19 cellular contexts compared by ENCODE assay signal in the genomic region with DNA sequence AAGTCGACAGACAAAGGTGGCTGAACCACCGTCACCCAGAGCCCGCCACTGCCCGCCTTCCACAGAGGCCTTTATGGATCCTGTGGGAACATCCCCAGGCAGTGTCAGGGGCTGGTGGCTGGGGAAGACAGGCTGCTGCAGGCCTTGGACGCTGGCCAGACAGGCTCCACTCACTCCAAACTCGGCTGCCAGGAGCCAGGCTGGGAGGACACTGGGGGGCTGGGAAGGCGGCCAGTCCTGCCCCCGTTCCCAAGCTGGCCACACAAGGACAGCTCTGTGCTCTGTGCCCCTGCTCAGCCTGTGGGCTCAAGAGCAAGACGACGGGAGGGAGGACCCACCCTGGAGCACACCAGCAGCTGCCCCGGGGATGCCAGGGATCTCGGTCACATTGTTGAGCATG. TPM values are rescaled to one million over a fixed set of nuclear protein-coding genes. Genes with fewer than 3 reads are reported as not detected.
A peak's percentile ranks its signal among the peaks of the same experiment; 100 is the strongest.
DNase-seq lines count a peak whose midpoint lies in the region; ATAC-seq and TF ChIP-seq lines count a peak whose summit lies in the region.
"Had no signal": no experiment of that assay in that cellular context is flagged by ENCODE, and none has a peak within 500 bp of the region (broad histone marks: within the 10 kb centered on the region; RNA-seq: fewer than 3 reads in every experiment).

No MANE protein-coding gene starts in this region.

- H3K4me1 ChIP-seq in upper lobe of right lung: peaks cover 6% of the 10 kb centered on the region
- H3K4me1 ChIP-seq: colonic mucosa, upper lobe of left lung had no signal

- H3K27me3 ChIP-seq in upper lobe of right lung (no peaks in the 10 kb centered on the region), MG63 (no peaks in the 10 kb centered on the region)
- H3K27me3 ChIP-seq: colonic mucosa, upper lobe of left lung had no signal

- no peak overlapping the region for H3K4me3 ChIP-seq in upper lobe of right lung
- H3K4me3 ChIP-seq in MG63: no peak overlapping the region
- H3K4me3 ChIP-seq: colonic mucosa, upper lobe of left lung had no signal

- peaks cover 100% of the 10 kb centered on the region for H3K36me3 ChIP-seq in upper lobe of right lung
- no peaks in the 10 kb centered on the region; the same call in none of the 2 replicates for H3K36me3 ChIP-seq in MG63
- H3K36me3 ChIP-seq: colonic mucosa had no signal

- no peak for TF ChIP-seq CTCF in upper lobe of right lung (IDR thresholded peaks at IDR 0.05)

- peak; percentile 26 for DNase-seq in DMS79 treated with DMSO at 0.1 percent for 48 hours (lab: John Stamatoyannopoulos, UW)
- DNase-seq in DMS79 (lab: John Stamatoyannopoulos, UW): no peak
- DNase-seq in left cardiac atrium: peak; percentile 69
- peak; percentile 77 for DNase-seq in occipital lobe (lab: John Stamatoyannopoulos, UW)
- DNase-seq in upper lobe of right lung: no peak
- no peak for DNase-seq in SW 1271 (lab: John Stamatoyannopoulos, UW)
- no peak for DNase-seq in MG63
- DNase-seq: 8988T; activated CD4-positive, alpha-beta T cell treated with anti-CD3 and anti-CD28 coated beads for 4 hours; activated naive CD8-positive, alpha-beta T cell treated with anti-CD3 and anti-CD28 coated beads, Interleukin-2, amount 10 ng/mL, durations not matched to agents 7 days and 5 days; CD4-positive, alpha-beta T cell; colonic mucosa; erythroblast; mesenchymal stem cell; NCI-H2029; NCI-H748 treated with DMSO at 0.1 percent for 48 hours; upper lobe of left lung had no signal

- peak overlapping the region; percentile 17 for H3K27ac ChIP-seq in upper lobe of right lung
- H3K27ac ChIP-seq: colonic mucosa had no signal

- H3K9me3 ChIP-seq in upper lobe of right lung (no peaks in the 10 kb centered on the region), MG63 (no peaks in the 10 kb centered on the region)
- H3K9me3 ChIP-seq: colonic mucosa, upper lobe of left lung had no signal

- ATAC-seq in left cardiac atrium: peak; percentile 42 to 78
- ATAC-seq in upper lobe of right lung: peak; percentile 2
- ATAC-seq in GM18870 (IDR thresholded peaks at IDR 0.05; ENCODE audit: unreplicated experiment): no peak

- intact Hi-C loops in left cardiac atrium (cut with DNase I) (no loop called here), upper lobe of right lung (cut with DNase I) (no loop called here)

RNA-seq across cellular contexts. Expression of gene LCAT, which starts 7.6 kb away (rescaled TPM):
- total RNA-seq in left cardiac atrium (10 to 100 TPM; 12.8 to 22.6 TPM), occipital lobe (0.47 TPM), upper lobe of right lung (40.2 TPM)
- total RNA-seq in MG63 (2014; rRNA removed; shearing (Covaris generic); ENCODE audit: low replicate concordance): 0.16 TPM in 1 of 2 replicates, not detected in the other

RNA-seq across cellular contexts. Expression of gene PSMB10, which starts 14.8 kb away (rescaled TPM):
- total RNA-seq in left cardiac atrium: 10 to 100 TPM; 54.9 to 64.5 TPM
- 13.3 TPM for total RNA-seq in occipital lobe
- 71.6 TPM for total RNA-seq in upper lobe of right lung
- total RNA-seq in MG63 (2014; rRNA removed; shearing (Covaris generic); ENCODE audit: low replicate concordance): 8.8 and 12.7 TPM in 2 replicates

RNA-seq across cellular contexts. Expression of gene SLC12A4, which starts 17.0 kb away (rescaled TPM):
- total RNA-seq in left cardiac atrium (10 to 100 TPM; 52.0 to 98.2 TPM), occipital lobe (8.0 TPM), upper lobe of right lung (102 TPM)
- total RNA-seq in MG63 (2014; rRNA removed; shearing (Covaris generic); ENCODE audit: low replicate concordance): 11.9 and 12.3 TPM in 2 replicates

RNA-seq across cellular contexts. Expression of gene CTRL, which starts 19.8 kb away (rescaled TPM):
- under 1 TPM; 0.76 to 0.97 TPM for total RNA-seq in left cardiac atrium
- total RNA-seq in occipital lobe: 1.4 TPM
- 0.96 TPM for total RNA-seq in upper lobe of right lung
- 0.72 and 1.9 TPM in 2 replicates for total RNA-seq in MG63 (2014; rRNA removed; shearing (Covaris generic); ENCODE audit: low replicate concordance)
- total RNA-seq: M059J had no signal

RNA-seq across cellular contexts. Expression of gene DPEP3, which starts 28.8 kb away (rescaled TPM):
- total RNA-seq in left cardiac atrium (not detected), occipital lobe (not detected), upper lobe of right lung (not detected)
- total RNA-seq in MG63 (2014; rRNA removed; shearing (Covaris generic); ENCODE audit: low replicate concordance): not detected in 2 replicates
- total RNA-seq: colonic mucosa, M059J had no signal

Comparison
In these comparisons a context has a peak if more than half of its experiments do, and no peak if none do; other contexts are left out.
1. DNase-seq: peak in DMS79 treated with DMSO at 0.1 percent for 48 hours (single experiment), left cardiac atrium (single experiment) and occipital lobe (single experiment); none in DMS79 (single experiment), upper lobe of right lung (single experiment), SW 1271 (0 of 2) and MG63 (single experiment).